In genomic region chr19:1268392-1269064, GRCh38 we compare ENCODE assay signal across 9 cellular contexts. TPM values are rescaled to one million over a fixed set of nuclear protein-coding genes. Genes with fewer than 3 reads are reported as not detected.
A peak's percentile ranks its signal among the peaks of the same experiment; 100 is the strongest.
DNase-seq lines count a peak whose midpoint lies in the region; ATAC-seq and TF ChIP-seq lines count a peak whose summit lies in the region.
"Had no signal": no experiment of that assay in that cellular context is flagged by ENCODE, and none has a peak within 500 bp of the region (broad histone marks: within the 10 kb centered on the region; RNA-seq: fewer than 3 reads in every experiment).

No MANE protein-coding gene starts in this region.

- H3K9me2 ChIP-seq in MM.1S (replicated peaks; ENCODE audit: insufficient read depth, low read length): no peaks in the 10 kb centered on the region
- H3K9me2 ChIP-seq in neural cell (ENCODE audit: insufficient read depth, low read length): no peaks in the 10 kb centered on the region

- peak overlapping the region; percentile 70 for H3K4me2 ChIP-seq in MM.1S (ENCODE audit: low read depth, low read length)
- peak overlapping the region; percentile 78 for H3K4me2 ChIP-seq in neural cell (ENCODE audit: low read length)

- H4K20me1 ChIP-seq in MM.1S (ENCODE audit: insufficient read depth, low read length) (no peaks in the 10 kb centered on the region), neural cell (ENCODE audit: insufficient read depth) (peaks cover 20% of the 10 kb centered on the region)

- ATAC-seq in HG02588 (IDR thresholded peaks at IDR 0.05; ENCODE audit: unreplicated experiment) (no peak), HG02885 (IDR thresholded peaks at IDR 0.05; ENCODE audit: poor library complexity, unreplicated experiment) (no peak), GM18502 (IDR thresholded peaks at IDR 0.05; ENCODE audit: poor library complexity, unreplicated experiment) (no peak)

- TF ChIP-seq EP300 in neural cell (conservative IDR thresholded peaks at IDR 0.05; ENCODE audit: poor library complexity, severe bottlenecking): no peak

- H3K27ac ChIP-seq in MM.1S (ENCODE audit: low read length): no peak overlapping the region
- peak overlapping the region; percentile 29 to 100 (median 98) for H3K27ac ChIP-seq in dorsolateral prefrontal cortex
- H3K27ac ChIP-seq in neural cell (ENCODE audit: low read length): peak overlapping the region; percentile 82

- DNase-seq in AG10803 (ENCODE audit: low read depth) (no peak), MM.1S (no peak), dorsolateral prefrontal cortex (no peak), HUDEP-2 (lab: John Stamatoyannopoulos, UW; ENCODE audit: unreplicated experiment in 76 of 76) (no peak)

- H3K9me3 ChIP-seq in MM.1S (replicated peaks; ENCODE audit: insufficient read depth, low read length): no peaks in the 10 kb centered on the region
- H3K9me3 ChIP-seq in neural cell (ENCODE audit: low read length): no peaks in the 10 kb centered on the region
- H3K9me3 ChIP-seq: SJSA1 had no signal

- TF ChIP-seq CTCF in AG10803 (conservative IDR thresholded peaks at IDR 0.05; ENCODE audit: low read length) (no peak), MM.1S (IDR thresholded peaks at IDR 0.05; ENCODE audit: low read length) (no peak), dorsolateral prefrontal cortex (IDR thresholded peaks at IDR 0.05 in 54 of 56, conservative IDR thresholded peaks at IDR 0.05 in 2 of 56; ENCODE audit: low read depth in 1 of 56, partially characterized antibody in 56 of 56) (no peak), neural cell (IDR thresholded peaks at IDR 0.05; ENCODE audit: poor library complexity, severe bottlenecking) (no peak)

- H3K4me1 ChIP-seq in MM.1S (ENCODE audit: low read length): peaks cover 38% of the 10 kb centered on the region

- peaks cover 41% of the 10 kb centered on the region for H3K79me2 ChIP-seq in MM.1S (ENCODE audit: low read length)
- H3K79me2 ChIP-seq in neural cell (replicated peaks; ENCODE audit: insufficient read depth, low read length): peaks cover 35% of the 10 kb centered on the region

- 0 out of 2 replicates have a peak, but pooled peaks cover 4% of the 10 kb centered on the region for H3K27me3 ChIP-seq in MM.1S (replicated peaks; ENCODE audit: insufficient read depth, low read length)
- no peaks in the 10 kb centered on the region for H3K27me3 ChIP-seq in dorsolateral prefrontal cortex
- H3K27me3 ChIP-seq in neural cell (ENCODE audit: insufficient read depth, low read depth, low read length): no peaks in the 10 kb centered on the region
- H3K27me3 ChIP-seq: SJSA1 had no signal

- H3K9ac ChIP-seq in MM.1S (ENCODE audit: low read length) (no peak overlapping the region; the same call in 1 of the 2 replicates), neural cell (ENCODE audit: low read length) (peak overlapping the region; percentile 90)

- intact Hi-C loops in dorsolateral prefrontal cortex (cut with DNase I): no loop called here

- H3F3A ChIP-seq in MM.1S (ENCODE audit: insufficient read depth, low read length) (peaks cover 34% of the 10 kb centered on the region), neural cell (ENCODE audit: insufficient read depth, low read length, poor library complexity, severe bottlenecking) (no peaks in the 10 kb centered on the region)

- H2AFZ ChIP-seq in MM.1S (ENCODE audit: low read length): 0 out of 2 replicates have a peak overlapping the region, but pooled peaks have one; percentile 31
- no peak overlapping the region for H2AFZ ChIP-seq in neural cell (ENCODE audit: low read depth, low read length)

- no peak for TF ChIP-seq RAD21 in neural cell (conservative IDR thresholded peaks at IDR 0.05)

- H3K36me3 ChIP-seq in MM.1S (replicated peaks; ENCODE audit: insufficient read depth, low read length) (peaks cover 25% of the 10 kb centered on the region), neural cell (ENCODE audit: insufficient read depth, low read length) (no peaks in the 10 kb centered on the region)

- H3K4me3 ChIP-seq in AG10803 (ENCODE audit: low read length) (peak overlapping the region; percentile 31), MM.1S (ENCODE audit: low read length) (0 out of 2 replicates have a peak overlapping the region, but pooled peaks have one; percentile 21), dorsolateral prefrontal cortex (peak overlapping the region in 57 of 59 donors; percentile 12 to 92 (median 81)), neural cell (ENCODE audit: low read length) (peak overlapping the region; percentile 71)

TF ChIP-seq in neural cell, 6 proteins besides CTCF, POLR2A, EP300 and RAD21:
- TF ChIP-seq TAF1 (IDR thresholded peaks at IDR 0.05; ENCODE audit: low read depth): no peak
- no peak for TF ChIP-seq POLR2AphosphoS5 (IDR thresholded peaks at IDR 0.05)
- no peak for TF ChIP-seq EZH2 (IDR thresholded peaks at IDR 0.05; ENCODE audit: borderline replicate concordance, insufficient read depth, low read length, poor library complexity, severe bottlenecking)
- TF ChIP-seq SMC3 (conservative IDR thresholded peaks at IDR 0.05; ENCODE audit: poor library complexity): no peak
- TF ChIP-seq REST (IDR thresholded peaks at IDR 0.05; ENCODE audit: borderline replicate concordance): no peak
- TF ChIP-seq MXI1 (conservative IDR thresholded peaks at IDR 0.05; ENCODE audit: poor library complexity, severe bottlenecking): no peak

RNA-seq across cellular contexts. Expression of gene CIRBP, which starts 0.6 kb away (rescaled TPM):
- 100 to 1,000 TPM; 215 to 736 (median 434) TPM for total RNA-seq in dorsolateral prefrontal cortex
- 1,663 and 1,665 TPM in 2 replicates for polyA plus RNA-seq in neural cell
- polyA minus RNA-seq in neural cell: 542 and 651 TPM in 2 replicates

RNA-seq across cellular contexts. Expression of gene FAM174C, which starts 6.8 kb away (rescaled TPM):
- total RNA-seq in dorsolateral prefrontal cortex: 10 to 100 TPM; 16.2 to 44.5 (median 25.3) TPM
- polyA plus RNA-seq in neural cell: 21.7 and 28.4 TPM in 2 replicates
- polyA minus RNA-seq in neural cell: 5.1 and 7.5 TPM in 2 replicates

RNA-seq across cellular contexts. Expression of gene EFNA2, which starts 17.1 kb away (rescaled TPM):
- total RNA-seq in dorsolateral prefrontal cortex: 1 to 10 TPM in 86 of 120 experiments, under 1 TPM in 22, not detected in 12; 0.51 to 3.8 (median 1.4) TPM
- polyA plus RNA-seq in neural cell: 9.8 and 10.3 TPM in 2 replicates
- 23.4 and 24.8 TPM in 2 replicates for polyA minus RNA-seq in neural cell
- total RNA-seq: SJSA1 had no signal

RNA-seq across cellular contexts. Expression of gene MIDN, which starts 20.1 kb away (rescaled TPM):
- 100 to 1,000 TPM in 4 of 120 experiments, 10 to 100 TPM in 116; 19.9 to 116 (median 36.5) TPM for total RNA-seq in dorsolateral prefrontal cortex
- polyA plus RNA-seq in neural cell: 24.8 and 28.3 TPM in 2 replicates
- polyA minus RNA-seq in neural cell: 56.4 and 57.9 TPM in 2 replicates

RNA-seq across cellular contexts. Expression of gene ATP5F1D, which starts 27.0 kb away (rescaled TPM):
- 100 to 1,000 TPM; 170 to 316 (median 242) TPM for total RNA-seq in dorsolateral prefrontal cortex
- polyA plus RNA-seq in neural cell: 22.8 and 47.8 TPM in 2 replicates
- polyA minus RNA-seq in neural cell: 9.0 and 13.3 TPM in 2 replicates

Comparison
In these comparisons a context has a peak if more than half of its experiments do, and no peak if none do; other contexts are left out.
1. H3K4me3 ChIP-seq: peak in every context shown above with its lines; median percentile 81 in dorsolateral prefrontal cortex; 71 in neural cell; 31 in AG10803; 21 in MM.1S.